ENCODE assay signal across 8 cellular contexts in genomic region chr2:72150157-72150960, GRCh38. TPM values are rescaled to one million over a fixed set of nuclear protein-coding genes. Genes with fewer than 3 reads are reported as not detected.
DNase-seq lines count a peak whose midpoint lies in the region; ATAC-seq and TF ChIP-seq lines count a peak whose summit lies in the region.

No MANE protein-coding gene starts in this region.

- peak overlapping the region; percentile 57 for H2AFZ ChIP-seq in GM23248

- H3K4me3 ChIP-seq in GM23248 (peak overlapping the region; percentile 71), testis (peak overlapping the region; percentile 34 to 62)

- in situ Hi-C loops in GM23248 (cut with MboI) = loop anchor here (10.0 kb wide), 1 partner anchor 596 kb away; no protein-coding TSS in a partner anchor

- no peak for TF ChIP-seq POLR2A in testis (IDR thresholded peaks at IDR 0.05)

- H3K9ac ChIP-seq in GM23248 = no peak overlapping the region

- intact Hi-C loops in testis (cut with DNase I; ENCODE audit: low total_unique reads) = loop anchor here (5.0 kb wide), 1 partner anchor 603 kb away; no protein-coding TSS in a partner anchor

- CTCF ChIA-PET in RWPE1 (lab: Yijun Ruan, JAX) = interaction anchor here (0.6 to 3.3 kb wide), 41 partner anchors 10 to 834 kb away, joined by 3 to 45 read pairs (median 4); no protein-coding TSS in a partner anchor

- ATAC-seq in foreskin keratinocyte = peak; percentile 65

- no peaks in the 10 kb centered on the region for H3K79me2 ChIP-seq in GM23248 (ENCODE audit: insufficient read depth)

- TF ChIP-seq CTCF in RWPE1 (conservative IDR thresholded peaks at IDR 0.05; ENCODE audit: low read depth) (peak; percentile 80), foreskin keratinocyte (conservative IDR thresholded peaks at IDR 0.05) (peak; percentile 91), testis (IDR thresholded peaks at IDR 0.05) (peak; percentile 89 to 94 (median 94))

- H3K9me2 ChIP-seq in GM23248 (ENCODE audit: insufficient read depth) = no peaks in the 10 kb centered on the region

- H3K36me3 ChIP-seq in GM23248 (ENCODE audit: low read depth) = no peaks in the 10 kb centered on the region
- H3K36me3 ChIP-seq in testis (ENCODE audit: low read depth, missing control alignments) = no peaks in the 10 kb centered on the region

- POLR2A ChIA-PET in RWPE1 (lab: Yijun Ruan, JAX; ENCODE audit: low non-redundant PET) = no interaction called here

- H4K20me1 ChIP-seq in GM23248 (ENCODE audit: insufficient read depth) = no peaks in the 10 kb centered on the region

- 4% methylated on average over 28 of the region's 28 CpGs for WGBS in GM23248 (ENCODE audit: low coverage in 1 of 2, low lambda C conversion rate in 2 of 2, missing lambda C conversion rate in 2 of 2), 2 experiments
- 1 to 5% methylated on average over 18 to 28 of the region's 28 CpGs for WGBS in testis, 2 donors

- H3F3A ChIP-seq in GM23248 (ENCODE audit: insufficient read depth) = no peaks in the 10 kb centered on the region

- DNase-seq in DMS114 treated with DMSO at 0.1 percent for 48 hours (lab: John Stamatoyannopoulos, UW; ENCODE audit: unreplicated experiment) (peak; percentile 89), GM23248 (peak; percentile 84), LHCN-M2 (ENCODE audit: low read depth) (peak; percentile 71), RWPE1 (ENCODE audit: low spot score) (peak; percentile 76), foreskin keratinocyte (peak in 1 of 2 donors; percentile 72), nucleus accumbens (lab: John Stamatoyannopoulos, UW) (peak in 51 of 56 donors; percentile 21 to 89 (median 65)), testis (peak; percentile 87)
- peak; percentile 80 for DNase-seq in activated effector memory CD4-positive, alpha-beta T cell treated with anti-CD3 and anti-CD28 coated beads, Interleukin-2, amount 50 U/mL, for 16 hours

- peak overlapping the region; percentile 74 for H3K4me2 ChIP-seq in GM23248 (ENCODE audit: unreplicated experiment)

- peaks cover 40% of the 10 kb centered on the region for H3K27me3 ChIP-seq in GM23248 (replicated peaks; ENCODE audit: insufficient read depth)
- peaks cover 84% of the 10 kb centered on the region for H3K27me3 ChIP-seq in foreskin keratinocyte
- H3K27me3 ChIP-seq in testis = no peaks in the 10 kb centered on the region

- H3K27ac ChIP-seq in GM23248 = no peak overlapping the region
- no peak overlapping the region for H3K27ac ChIP-seq in RWPE1
- H3K27ac ChIP-seq in foreskin keratinocyte = no peak overlapping the region
- H3K27ac ChIP-seq in testis = no peak overlapping the region

- H3K9me3 ChIP-seq in GM23248 (ENCODE audit: low read depth) (no peaks in the 10 kb centered on the region), testis (no peaks in the 10 kb centered on the region)

- peaks cover 4% of the 10 kb centered on the region; the same call in 1 of the 2 replicates for H3K4me1 ChIP-seq in GM23248 (ENCODE audit: insufficient read depth)
- peaks cover 5% of the 10 kb centered on the region for H3K4me1 ChIP-seq in foreskin keratinocyte
- H3K4me1 ChIP-seq in testis = peaks cover 12% of the 10 kb centered on the region

RNA-seq across cellular contexts. Expression of gene CYP26B1, which starts 2.7 kb away (rescaled TPM):
- 0.25 and 0.32 TPM in 2 replicates for total RNA-seq in GM23248 (2014; rRNA removed; shearing (Covaris generic))
- 0.23 and 0.33 TPM in 2 replicates for polyA plus RNA-seq in GM23248 (2016; fragmentation: Nextera tagmentation; extraction: Ambion mirVana)
- total RNA-seq in LHCN-M2 (2014; rRNA removed) = 2.1 and 2.3 TPM in 2 replicates
- 0.26 TPM for polyA plus RNA-seq in LHCN-M2 (2012)
- 0.31 and 1.0 TPM in 2 replicates for total RNA-seq in foreskin keratinocyte
- polyA plus RNA-seq in foreskin keratinocyte = 0.09 and 0.40 TPM in 2 replicates
- total RNA-seq in testis = 10 to 100 TPM; 42.1 to 86.2 TPM
- polyA plus RNA-seq in testis (ENCODE audit: insufficient read depth, low read depth, low replicate concordance) = 31.6 TPM

Comparison
In these comparisons a context has a peak if more than half of its experiments do, and no peak if none do; other contexts are left out.
1. RNA of gene CYP26B1, which starts 2.7 kb away (total RNA-seq): 42.1 to 86.2 TPM in testis; 2.1 to 2.3 TPM in LHCN-M2, 0.31 to 1.0 TPM in foreskin keratinocyte and 0.25 to 0.32 TPM in GM23248; every median in the first group is over 10 times any median in the second.
2. Peak in every context shown above with its lines, with median percentiles within 50 percentile points of each other: CTCF ChIP-seq.